Comparison of ENCODE assay signal across 8 cellular contexts in the genomic region with DNA sequence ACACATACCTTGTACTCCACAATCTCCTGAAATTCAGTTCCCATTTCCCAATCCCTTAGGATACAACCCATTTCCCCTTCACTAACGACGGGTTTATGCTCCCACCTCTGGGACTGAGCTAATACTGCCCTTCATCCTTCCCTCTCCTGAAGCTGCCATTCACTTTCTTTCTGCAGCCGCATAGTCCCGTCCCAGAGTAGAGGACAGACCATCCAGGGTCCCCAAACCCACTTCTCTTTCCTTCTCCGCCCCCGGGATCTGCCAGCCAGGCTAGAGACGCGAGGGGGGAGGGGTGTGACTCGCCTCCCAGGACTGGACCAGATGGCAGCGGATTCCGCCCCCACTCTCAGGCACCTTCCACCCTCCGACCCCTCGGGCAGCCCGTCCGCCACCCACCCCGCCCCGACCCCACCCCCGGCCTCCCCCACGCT. TPM values are rescaled to one million over a fixed set of nuclear protein-coding genes. Genes with fewer than 3 reads are reported as not detected.
DNase-seq lines count a peak whose midpoint lies in the region; ATAC-seq, FAIRE-seq and TF ChIP-seq lines count a peak whose summit lies in the region.

No MANE protein-coding gene starts in this region.

- no peak for FAIRE-seq in frontal cortex (lab: Jason Lieb, UNC)

- H3K9ac ChIP-seq in ES-I3 (ENCODE audit: low read depth, low read length): peak overlapping the region; percentile 61; the same call in 1 of the 2 replicates

- peak overlapping the region; percentile 81 to 88 for H3K4me3 ChIP-seq in neutrophil (ENCODE audit: low read depth in 1 of 2, low read length in 1 of 2)
- peak overlapping the region; percentile 98 for H3K4me3 ChIP-seq in upper lobe of right lung

- H3K4me1 Mint-ChIP-seq in activated T-helper 1 cell treated with anti-CD3 and anti-CD28 coated beads, Interleukin-12 subunit alpha, Interleukin-12 subunit beta, Interleukin-2, Interleukin-4 antibody, amounts not matched to agents 30 ng/mL and 10 ng/mL and 1 ng/mL, durations not matched to agents 14 hours and 24 hours and 36 hours (ENCODE audit: low read depth): peaks cover 31% of the 10 kb centered on the region

- no peaks in the 10 kb centered on the region for H3K9me3 ChIP-seq in ES-I3 (ENCODE audit: control insufficient read depth, insufficient read depth, low read length)
- H3K9me3 ChIP-seq in neutrophil: no peaks in the 10 kb centered on the region
- no peaks in the 10 kb centered on the region for H3K9me3 ChIP-seq in upper lobe of right lung

- TF ChIP-seq CTCF in neutrophil (IDR thresholded peaks at IDR 0.05) (no peak), upper lobe of right lung (IDR thresholded peaks at IDR 0.05) (no peak)

- H3K27ac ChIP-seq in neutrophil: peak overlapping the region; percentile 60
- H3K27ac ChIP-seq in upper lobe of right lung: peak overlapping the region; percentile 86

- ATAC-seq in HG02571 (IDR thresholded peaks at IDR 0.05; ENCODE audit: unreplicated experiment) (peak; percentile 31), upper lobe of right lung (peak; percentile 73)

- intact Hi-C loops in activated T-helper 1 cell treated with anti-CD3 and anti-CD28 coated beads, Interleukin-12 subunit alpha, Interleukin-12 subunit beta, Interleukin-2, Interleukin-4 antibody, amounts not matched to agents 30 ng/mL and 10 ng/mL and 1 ng/mL, durations not matched to agents 14 hours and 24 hours and 36 hours (cut with micrococcal nuclease): loop anchor here (1.0 to 5.0 kb wide), 6 partner anchors 14 to 686 kb away; no protein-coding TSS in a partner anchor
- intact Hi-C loops in upper lobe of right lung (cut with DNase I): no loop called here

- no peaks in the 10 kb centered on the region for H3K27me3 Mint-ChIP-seq in activated T-helper 1 cell treated with anti-CD3 and anti-CD28 coated beads, Interleukin-12 subunit alpha, Interleukin-12 subunit beta, Interleukin-2, Interleukin-4 antibody, amounts not matched to agents 30 ng/mL and 10 ng/mL and 1 ng/mL, durations not matched to agents 14 hours and 24 hours and 36 hours (ENCODE audit: insufficient read depth)

- H3K4me1 ChIP-seq in ES-I3 (ENCODE audit: insufficient read depth, low read length) (no peaks in the 10 kb centered on the region; the same call in 1 of the 2 replicates), neutrophil (ENCODE audit: control insufficient read depth in 1 of 2, insufficient read depth in 1 of 2, low read depth in 1 of 2, low read length in 1 of 2) (peaks cover 24% of the 10 kb centered on the region in 2 experiments), upper lobe of right lung (peaks cover 6% of the 10 kb centered on the region)

- H3K27ac Mint-ChIP-seq in activated T-helper 1 cell treated with anti-CD3 and anti-CD28 coated beads, Interleukin-12 subunit alpha, Interleukin-12 subunit beta, Interleukin-2, Interleukin-4 antibody, amounts not matched to agents 30 ng/mL and 10 ng/mL and 1 ng/mL, durations not matched to agents 14 hours and 24 hours and 36 hours: peak overlapping the region; percentile 74

- H3K27me3 ChIP-seq in neutrophil: peaks cover 10% of the 10 kb centered on the region
- no peaks in the 10 kb centered on the region for H3K27me3 ChIP-seq in upper lobe of right lung

- peaks cover 7% of the 10 kb centered on the region for H3K36me3 Mint-ChIP-seq in activated T-helper 1 cell treated with anti-CD3 and anti-CD28 coated beads, Interleukin-12 subunit alpha, Interleukin-12 subunit beta, Interleukin-2, Interleukin-4 antibody, amounts not matched to agents 30 ng/mL and 10 ng/mL and 1 ng/mL, durations not matched to agents 14 hours and 24 hours and 36 hours (ENCODE audit: low read depth)

- peak; percentile 75 for DNase-seq in NCI-H526 treated with DMSO at 0.1 percent for 48 hours (lab: John Stamatoyannopoulos, UW)
- DNase-seq in activated T-helper 1 cell treated with anti-CD3 and anti-CD28 coated beads, Interleukin-12 subunit alpha, Interleukin-12 subunit beta, Interleukin-2, Interleukin-4 antibody, amounts not matched to agents 30 ng/mL and 10 ng/mL and 1 ng/mL, durations not matched to agents 14 hours and 24 hours and 36 hours (ENCODE audit: low spot score): peak; percentile 21
- DNase-seq in frontal cortex (ENCODE audit: low spot score in 2 of 2): peak; percentile 51 to 63
- DNase-seq in upper lobe of right lung: peak; percentile 74
- DNase-seq in AML-193 (lab: John Stamatoyannopoulos, UW): no peak

- no peaks in the 10 kb centered on the region; the same call in 1 of the 2 replicates for H3K36me3 ChIP-seq in ES-I3 (ENCODE audit: insufficient read depth, low read length)
- H3K36me3 ChIP-seq in neutrophil: no peaks in the 10 kb centered on the region
- H3K36me3 ChIP-seq in upper lobe of right lung: peaks cover 5% of the 10 kb centered on the region

- peak overlapping the region; percentile 88 for H3K4me3 Mint-ChIP-seq in activated T-helper 1 cell treated with anti-CD3 and anti-CD28 coated beads, Interleukin-12 subunit alpha, Interleukin-12 subunit beta, Interleukin-2, Interleukin-4 antibody, amounts not matched to agents 30 ng/mL and 10 ng/mL and 1 ng/mL, durations not matched to agents 14 hours and 24 hours and 36 hours

- H3K9me3 Mint-ChIP-seq in activated T-helper 1 cell treated with anti-CD3 and anti-CD28 coated beads, Interleukin-12 subunit alpha, Interleukin-12 subunit beta, Interleukin-2, Interleukin-4 antibody, amounts not matched to agents 30 ng/mL and 10 ng/mL and 1 ng/mL, durations not matched to agents 14 hours and 24 hours and 36 hours: no peaks in the 10 kb centered on the region

RNA-seq across cellular contexts. Expression of gene ABL2, which starts 0.7 kb away (rescaled TPM):
- 9.5 and 11.4 TPM in 2 replicates for total RNA-seq in activated T-helper 1 cell treated with anti-CD3 and anti-CD28 coated beads, Interleukin-12 subunit alpha, Interleukin-12 subunit beta, Interleukin-2, Interleukin-4 antibody, amounts not matched to agents 30 ng/mL and 10 ng/mL and 1 ng/mL, durations not matched to agents 14 hours and 24 hours and 36 hours
- 33.0 TPM for total RNA-seq in frontal cortex
- 32.7 TPM for total RNA-seq in upper lobe of right lung

Comparison
In these comparisons a context has a peak if more than half of its experiments do, and no peak if none do; other contexts are left out.
1. DNase-seq: peak in NCI-H526 treated with DMSO at 0.1 percent for 48 hours (single experiment), activated T-helper 1 cell treated with anti-CD3 and anti-CD28 coated beads, Interleukin-12 subunit alpha, Interleukin-12 subunit beta, Interleukin-2, Interleukin-4 antibody, amounts not matched to agents 30 ng/mL and 10 ng/mL and 1 ng/mL, durations not matched to agents 14 hours and 24 hours and 36 hours (single experiment), frontal cortex (2 of 2) and upper lobe of right lung (single experiment); none in AML-193 (0 of 2).